22 cellular contexts compared by ENCODE assay signal in the genomic region with DNA sequence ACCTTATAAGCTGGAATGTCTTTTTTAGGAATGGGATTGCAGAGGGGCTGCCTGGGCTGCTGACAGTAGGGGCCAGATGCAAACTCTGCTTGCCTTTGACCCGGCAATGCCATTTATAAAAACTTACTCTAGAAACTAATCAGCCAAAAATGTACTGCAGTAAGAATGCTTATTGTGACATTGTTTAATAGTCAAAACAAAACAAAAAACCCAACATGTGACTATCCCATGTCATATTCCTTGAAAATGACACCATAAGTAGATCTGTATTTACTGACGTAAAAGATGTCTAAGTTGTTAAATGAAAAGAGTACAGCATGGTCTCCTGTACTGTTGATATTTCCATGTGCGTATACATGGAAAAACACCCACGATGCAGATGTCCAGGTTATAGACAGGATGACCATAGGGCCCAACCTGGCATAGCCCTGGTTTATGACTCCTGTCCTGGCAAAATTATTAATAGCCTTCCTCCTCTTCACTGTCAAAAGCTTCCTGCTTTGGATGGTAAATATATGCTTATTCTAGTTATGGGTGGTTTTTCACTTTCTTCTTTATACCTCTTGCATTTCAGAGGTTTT.
DNase-seq lines count a peak whose midpoint lies in the region; FAIRE-seq and TF ChIP-seq lines count a peak whose summit lies in the region.
"Had no signal": no experiment of that assay in that cellular context is flagged by ENCODE, and none has a peak within 500 bp of the region (broad histone marks: within the 10 kb centered on the region; RNA-seq: fewer than 3 reads in every experiment).

No MANE protein-coding gene starts in this region.

- H3K4me3 ChIP-seq in ACC112 (ENCODE audit: low read depth, low read length) (no peak overlapping the region), coronary artery (no peak overlapping the region), mesenchymal stem cell (ENCODE audit: insufficient read depth in 1 of 2, low read depth in 1 of 2, low read length in 2 of 2) (no peak overlapping the region)
- H3K4me3 ChIP-seq: A549, esophagus squamous epithelium, lung, Peyer's patch, psoas muscle had no signal

- H2AFZ ChIP-seq in ACC112 (ENCODE audit: low read length, unreplicated experiment) (no peak overlapping the region), mesenchymal stem cell (ENCODE audit: low read depth, low read length) (no peak overlapping the region)

- H2BK15ac ChIP-seq in mesenchymal stem cell (ENCODE audit: low read depth, poor library complexity, severe bottlenecking): no peak overlapping the region

- DNase-seq in RWPE1 (ENCODE audit: low spot score): no peak
- no peak for DNase-seq in coronary artery (ENCODE audit: low spot score)
- DNase-seq in mesenchymal stem cell: no peak
- no peak for DNase-seq in GM12892 (ENCODE audit: insufficient read length)
- no peak for DNase-seq in urothelium cell line (ENCODE audit: low spot score)
- no peak for DNase-seq in HTR-8/SVneo (ENCODE audit: insufficient read length, low spot score)
- no peak for DNase-seq in activated naive CD4-positive, alpha-beta T cell treated with Interleukin-2 at 50 U/mL for 16 hours
- DNase-seq: activated CD4-positive, alpha-beta T cell treated with anti-CD3 and anti-CD28 coated beads, Interleukin-2, amount 10 ng/mL, durations not matched to agents 24 days and 14 days; activated CD8-positive, alpha-beta memory T cell treated with anti-CD3 and anti-CD28 coated beads, Interleukin-2, amount 10 ng/mL, durations not matched to agents 7 days and 5 days; COR-L47; DMS79; esophagus squamous epithelium; glutamatergic neuron; NCI-H1092; NCI-H187; NCI-H526; Peyer's patch; psoas muscle; WERI-Rb-1 had no signal

- no peak overlapping the region for H3K14ac ChIP-seq in mesenchymal stem cell (ENCODE audit: low read length in 2 of 2)

- TF ChIP-seq CTCF in RWPE1 (conservative IDR thresholded peaks at IDR 0.05; ENCODE audit: low read depth): no peak
- TF ChIP-seq CTCF in coronary artery (IDR thresholded peaks at IDR 0.05): no peak

- WGBS in mesenchymal stem cell: 96% methylated on average over 3 of the region's 4 CpGs

- peaks cover 8% of the 10 kb centered on the region for H3K79me1 ChIP-seq in mesenchymal stem cell (replicated peaks; ENCODE audit: low read length, poor library complexity, severe bottlenecking)

- H3K4me1 ChIP-seq in ACC112 (ENCODE audit: control insufficient read depth, insufficient read depth, low read length, unreplicated experiment): peaks cover 33% of the 10 kb centered on the region
- H3K4me1 ChIP-seq in mesenchymal stem cell (ENCODE audit: control insufficient read depth, insufficient read depth, low read depth, low read length): peaks cover 6% of the 10 kb centered on the region
- H3K4me1 ChIP-seq: A549, Peyer's patch, psoas muscle had no signal

- POLR2A ChIA-PET in RWPE1 (lab: Yijun Ruan, JAX; ENCODE audit: low non-redundant PET): no interaction called here

- peak overlapping the region; percentile 60 for H3K9ac ChIP-seq in mesenchymal stem cell (ENCODE audit: low read length)

- peak overlapping the region; percentile 14 to 52 for H2BK12ac ChIP-seq in mesenchymal stem cell (ENCODE audit: low read length in 2 of 2)

- no peaks in the 10 kb centered on the region for H3K27me3 ChIP-seq in ACC112 (ENCODE audit: insufficient read depth, low read length)
- no peaks in the 10 kb centered on the region for H3K27me3 ChIP-seq in mesenchymal stem cell (ENCODE audit: control insufficient read depth in 1 of 2, insufficient read depth in 1 of 2, low read length in 2 of 2)
- H3K27me3 ChIP-seq: esophagus squamous epithelium, Peyer's patch had no signal

- no peak overlapping the region for H3K4me2 ChIP-seq in mesenchymal stem cell (ENCODE audit: low read length, poor library complexity, severe bottlenecking)
- H3K4me2 ChIP-seq: A549 had no signal

- H2BK5ac ChIP-seq in mesenchymal stem cell (ENCODE audit: low read depth, low read length, poor library complexity, severe bottlenecking): no peak overlapping the region

- CTCF ChIA-PET in RWPE1 (lab: Yijun Ruan, JAX): no interaction called here

- H3K18ac ChIP-seq in mesenchymal stem cell (ENCODE audit: low read depth in 1 of 2, low read length in 2 of 2): no peak overlapping the region

- H3K36me3 ChIP-seq in ACC112 (ENCODE audit: insufficient read depth, low read length) (0 out of 2 replicates have a peak, but pooled peaks cover 4% of the 10 kb centered on the region), mesenchymal stem cell (ENCODE audit: control insufficient read depth in 1 of 2, insufficient read depth in 2 of 2, low read depth in 1 of 2, low read length in 2 of 2) (peaks cover 6 to 8% of the 10 kb centered on the region in 2 experiments)

- H4K8ac ChIP-seq in mesenchymal stem cell (ENCODE audit: low read length): no peak overlapping the region

- no peak overlapping the region for H4K91ac ChIP-seq in mesenchymal stem cell (ENCODE audit: low read length)

- no peak overlapping the region for H3K23ac ChIP-seq in mesenchymal stem cell (ENCODE audit: low read length in 2 of 2)

- no peaks in the 10 kb centered on the region for H3K9me3 ChIP-seq in mesenchymal stem cell (ENCODE audit: control insufficient read depth, low read length)
- H3K9me3 ChIP-seq: A549, esophagus squamous epithelium, Peyer's patch, psoas muscle had no signal

- peak overlapping the region; percentile 97 for H3K27ac ChIP-seq in ACC112 (ENCODE audit: low read depth, low read length)
- H3K27ac ChIP-seq in RWPE1: peak overlapping the region; percentile 92
- peak overlapping the region; percentile 19 to 81 for H3K27ac ChIP-seq in coronary artery
- no peak overlapping the region for H3K27ac ChIP-seq in mesenchymal stem cell (ENCODE audit: low read length, poor library complexity, severe bottlenecking)
- H3K27ac ChIP-seq: A549, Peyer's patch, psoas muscle, WERI-Rb-1 had no signal

- FAIRE-seq in GM12892 (lab: Jason Lieb, UNC) (no peak), urothelium cell line (lab: Jason Lieb, UNC) (no peak), HTR-8/SVneo (lab: Jason Lieb, UNC) (no peak)
- FAIRE-seq: A549 had no signal

- H2AK5ac ChIP-seq in mesenchymal stem cell (ENCODE audit: low read length, severe bottlenecking): no peak overlapping the region

- H3K79me2 ChIP-seq in ACC112 (ENCODE audit: control insufficient read depth, insufficient read depth, low read length, unreplicated experiment): no peaks in the 10 kb centered on the region

- no peak for TF ChIP-seq POLR2A in GM12892 (IDR thresholded peaks at IDR 0.05; ENCODE audit: low read depth, low read length)

- no peak overlapping the region for H3K4ac ChIP-seq in mesenchymal stem cell (ENCODE audit: low read depth in 1 of 2, low read length in 2 of 2)

- H2BK120ac ChIP-seq in mesenchymal stem cell (ENCODE audit: low read depth, low read length): no peak overlapping the region
